In the genomic region with DNA sequence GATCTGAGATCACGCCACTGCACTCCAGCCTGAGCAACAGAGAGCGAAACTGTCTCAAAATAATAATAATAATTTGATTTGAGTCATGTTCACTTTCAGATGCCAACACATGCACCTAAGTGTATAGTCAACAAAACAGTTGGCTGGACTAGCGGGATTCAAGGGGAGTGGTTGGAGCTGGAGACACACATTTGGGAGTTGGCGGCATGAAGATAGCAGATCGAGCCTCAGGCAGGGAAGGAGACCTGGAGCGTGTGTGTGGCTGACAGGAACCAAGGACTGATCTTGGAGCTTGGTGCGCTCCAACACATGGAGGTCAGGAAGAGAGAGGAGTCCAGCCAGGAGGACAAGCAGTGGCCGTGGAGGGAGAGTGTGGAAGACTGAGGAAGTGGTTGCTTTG, we compare ENCODE assay signal across 1 cellular context.
TF ChIP-seq lines count a peak whose summit lies in the region.

No MANE protein-coding gene starts in this region.

TF ChIP-seq in IMR-90, 13 proteins besides CTCF, POLR2A, EP300 and RAD21 (continued from another document):
- no peak for TF ChIP-seq ELK1 (IDR thresholded peaks at IDR 0.05; ENCODE audit: borderline replicate concordance, low read depth, low read length)
